29 cellular contexts compared by ENCODE assay signal in the genomic region with DNA sequence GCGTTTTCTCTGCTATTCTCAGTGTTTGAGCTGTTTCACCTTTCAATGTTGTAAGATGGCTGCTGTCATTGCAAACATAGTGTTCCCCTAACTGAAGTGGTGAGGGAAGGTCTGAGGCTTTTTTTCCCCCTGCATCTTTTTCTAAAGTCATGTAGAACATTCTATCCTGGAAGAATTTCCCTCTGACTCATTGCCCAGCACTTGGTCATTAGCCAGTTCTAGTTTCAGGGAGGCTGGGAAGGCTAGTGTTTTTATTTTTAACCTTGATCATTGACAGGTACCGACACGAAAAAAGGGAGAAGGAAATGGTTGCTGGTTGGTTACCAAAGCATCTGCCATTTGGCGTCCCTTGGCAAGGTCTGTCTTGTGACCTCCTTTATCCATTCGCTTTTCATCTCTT. TPM values are rescaled to one million over a fixed set of nuclear protein-coding genes. Genes with fewer than 3 reads are reported as not detected.
A peak's percentile ranks its signal among the peaks of the same experiment; 100 is the strongest.
DNase-seq lines count a peak whose midpoint lies in the region; ATAC-seq and TF ChIP-seq lines count a peak whose summit lies in the region.
"Had no signal": no experiment of that assay in that cellular context is flagged by ENCODE, and none has a peak within 500 bp of the region (broad histone marks: within the 10 kb centered on the region; RNA-seq: fewer than 3 reads in every experiment).

No MANE protein-coding gene starts in this region.

- no peak overlapping the region for H3K9ac ChIP-seq in skeletal muscle satellite cell (ENCODE audit: low read depth, low read length)

- peak overlapping the region; percentile 19 for H3K4me2 ChIP-seq in skeletal muscle satellite cell (ENCODE audit: low read length)

- no peak overlapping the region for H3K4me3 ChIP-seq in RWPE2 (ENCODE audit: severe bottlenecking)
- no peak overlapping the region for H3K4me3 ChIP-seq in choroid plexus epithelial cell (ENCODE audit: low read depth, low read length)
- H3K4me3 ChIP-seq in skeletal muscle satellite cell (ENCODE audit: low read length) = no peak overlapping the region
- no peak overlapping the region for H3K4me3 ChIP-seq in vagina
- H3K4me3 ChIP-seq: HAP-1, left ventricle myocardium inferior, Peyer's patch, psoas muscle, suprapubic skin, upper lobe of left lung had no signal

- no peaks in the 10 kb centered on the region for H3K9me3 ChIP-seq in RWPE2 (ENCODE audit: severe bottlenecking)
- H3K9me3 ChIP-seq in skeletal muscle satellite cell (replicated peaks; ENCODE audit: low read length) = no peaks in the 10 kb centered on the region
- H3K9me3 ChIP-seq in vagina = no peaks in the 10 kb centered on the region
- H3K9me3 ChIP-seq: Caco-2, HAP-1, left ventricle myocardium inferior, psoas muscle, suprapubic skin, upper lobe of left lung had no signal

- H3K36me3 ChIP-seq in RWPE2 (ENCODE audit: low read depth) = no peaks in the 10 kb centered on the region
- no peaks in the 10 kb centered on the region for H3K36me3 ChIP-seq in skeletal muscle satellite cell (ENCODE audit: insufficient read depth, low read length)
- no peaks in the 10 kb centered on the region for H3K36me3 ChIP-seq in vagina
- H3K36me3 ChIP-seq: HAP-1, left ventricle myocardium inferior, Peyer's patch, suprapubic skin, upper lobe of left lung had no signal

- peak overlapping the region; percentile 25 for H3K27ac ChIP-seq in RWPE2 (ENCODE audit: poor library complexity, severe bottlenecking)
- H3K27ac ChIP-seq in vagina = no peak overlapping the region
- H3K27ac ChIP-seq: C4-2B, left ventricle myocardium inferior, Peyer's patch, psoas muscle, suprapubic skin, upper lobe of left lung, VCaP had no signal

- TF ChIP-seq CTCF in RWPE2 (IDR thresholded peaks at IDR 0.05; ENCODE audit: poor library complexity, severe bottlenecking) = no peak
- no peak for TF ChIP-seq CTCF in choroid plexus epithelial cell (conservative IDR thresholded peaks at IDR 0.05; ENCODE audit: low read depth, low read length)
- no peak for TF ChIP-seq CTCF in GM13976 (IDR thresholded peaks at IDR 0.05; ENCODE audit: borderline replicate concordance, control extremely low read depth, extremely low read depth, insufficient read depth, missing control alignments)
- TF ChIP-seq CTCF in vagina (IDR thresholded peaks at IDR 0.05) = no peak

- H3K27me3 ChIP-seq in RWPE2 (ENCODE audit: insufficient read depth, poor library complexity, severe bottlenecking) = no peaks in the 10 kb centered on the region
- no peaks in the 10 kb centered on the region for H3K27me3 ChIP-seq in skeletal muscle satellite cell (ENCODE audit: control insufficient read depth, insufficient read depth, low read length)
- no peaks in the 10 kb centered on the region for H3K27me3 ChIP-seq in vagina
- H3K27me3 ChIP-seq: Peyer's patch, suprapubic skin, upper lobe of left lung had no signal

- H3K4me1 ChIP-seq in RWPE2 (ENCODE audit: insufficient read depth, poor library complexity, severe bottlenecking) (peaks cover 3% of the 10 kb centered on the region), skeletal muscle satellite cell (ENCODE audit: control insufficient read depth, insufficient read depth, low read length) (no peaks in the 10 kb centered on the region), vagina (no peaks in the 10 kb centered on the region)
- H3K4me1 ChIP-seq: Caco-2, left ventricle myocardium inferior, Peyer's patch, psoas muscle, suprapubic skin, upper lobe of left lung had no signal

- in situ Hi-C loops in GM13976 (cut with MboI; ENCODE audit: low sequenced_read_pairs, unreplicated experiment) = no loop called here

- peak; percentile 62; the same call in 1 of the 3 replicates for ATAC-seq in RWPE2 (ENCODE audit: low read depth)
- ATAC-seq: activated naive CD4-positive, alpha-beta T cell treated with anti-CD3 and anti-CD28 coated beads, Interleukin-2, amount 50 U/mL, for 72 hours; psoas muscle; stimulated activated naive B cell treated with anti-CD40 and anti-IgM and Interleukin-4, amounts not matched to agents 10 μg/mL and 1 μg/mL and 100 μg/mL, for 72 hours had no signal

- TF ChIP-seq POLR2A in vagina (IDR thresholded peaks at IDR 0.05) = no peak

- DNase-seq in RWPE2 (ENCODE audit: low spot score) (no peak), choroid plexus epithelial cell (ENCODE audit: low read depth) (peak; percentile 10), kidney tubule cell (ENCODE audit: low spot score) (peak; percentile 45), Ammon's horn (ENCODE audit: low spot score) (no peak), GM13976 (ENCODE audit: low spot score) (no peak), vagina (ENCODE audit: extremely low spot score in 2 of 2) (no peak)
- DNase-seq: activated CD4-positive, alpha-beta T cell treated with anti-CD3 and anti-CD28 coated beads for 4 hours; anterior cingulate cortex; Caco-2; dermis blood vessel endothelial cell; DMS53; hippocampal formation; Karpas-422; left ventricle myocardium inferior; midbrain; naive B cell; NCI-H1436 treated with DMSO at 0.1 percent for 48 hours; NCI-H774; Peyer's patch; psoas muscle; SIG-M5; stimulated activated naive B cell treated with anti-CD40 and anti-IgM and Interleukin-4, amounts not matched to agents 10 μg/mL and 1 μg/mL and 100 μg/mL, for 72 hours; upper lobe of left lung had no signal

- intact Hi-C loops in vagina (cut with DNase I) = no loop called here

RNA-seq across cellular contexts. Expression of a gene that starts 6.6 kb away (rescaled TPM):
- under 0.01 and 0.22 TPM in 2 replicates for total RNA-seq in skeletal muscle satellite cell (2012; rRNA removed)
- 2.5 TPM for total RNA-seq in vagina
- total RNA-seq: Caco-2 had no signal

Comparison
In these comparisons a context has a peak if more than half of its experiments do, and no peak if none do; other contexts are left out.
1. DNase-seq: peak in choroid plexus epithelial cell (single experiment) and kidney tubule cell (single experiment); none in RWPE2 (single experiment), Ammon's horn (single experiment), GM13976 (single experiment) and vagina (0 of 2).